In genomic region chr10:96306516-96306915, GRCh38 we compare ENCODE assay signal across 10 cellular contexts. TPM values are rescaled to one million over a fixed set of nuclear protein-coding genes. Genes with fewer than 3 reads are reported as not detected.
DNase-seq lines count a peak whose midpoint lies in the region; ATAC-seq, FAIRE-seq and TF ChIP-seq lines count a peak whose summit lies in the region.
"Had no signal": no experiment of that assay in that cellular context is flagged by ENCODE, and none has a peak within 500 bp of the region (broad histone marks: within the 10 kb centered on the region; RNA-seq: fewer than 3 reads in every experiment).

No MANE protein-coding gene starts in this region.

- H3K79me2 ChIP-seq in osteoblast (ENCODE audit: insufficient read depth, low read length): no peaks in the 10 kb centered on the region

- peaks cover 20% of the 10 kb centered on the region for H3K4me1 Mint-ChIP-seq in activated T-cell treated with anti-CD3 and anti-CD28 coated beads, Interleukin-2, amount 50 U/mL, for 24 hours (ENCODE audit: low read depth)

- H3K27ac ChIP-seq in osteoblast (ENCODE audit: low read depth, low read length): no peak overlapping the region

- peaks cover 2% of the 10 kb centered on the region for H3K27me3 ChIP-seq in osteoblast (ENCODE audit: insufficient read depth, low read length)

- H3K36me3 Mint-ChIP-seq in activated T-cell treated with anti-CD3 and anti-CD28 coated beads, Interleukin-2, amount 50 U/mL, for 24 hours (ENCODE audit: low read depth): no peaks in the 10 kb centered on the region

- H3K4me2 ChIP-seq in osteoblast (ENCODE audit: insufficient read depth, low read length): no peak overlapping the region

- FAIRE-seq in HTR-8/SVneo (lab: Jason Lieb, UNC): no peak

- H3K27me3 Mint-ChIP-seq in activated T-cell treated with anti-CD3 and anti-CD28 coated beads, Interleukin-2, amount 50 U/mL, for 24 hours: peaks cover 44% of the 10 kb centered on the region

- no peak for TF ChIP-seq CTCF in osteoblast (IDR thresholded peaks at IDR 0.05; ENCODE audit: extremely low read depth, low read depth, low read length)

- no peaks in the 10 kb centered on the region for H4K20me1 ChIP-seq in osteoblast (ENCODE audit: insufficient read depth, low read length)

- H3K4me3 ChIP-seq in osteoblast (ENCODE audit: insufficient read depth, low read length): no peak overlapping the region

- no peak for ATAC-seq in HG02588 (IDR thresholded peaks at IDR 0.05; ENCODE audit: unreplicated experiment)

- peak; percentile 75 for DNase-seq in DMS79 treated with DMSO at 0.1 percent for 48 hours (lab: John Stamatoyannopoulos, UW)
- peak; percentile 39 for DNase-seq in activated T-cell treated with anti-CD3 and anti-CD28 coated beads, Interleukin-2, amount 50 U/mL, for 24 hours
- DNase-seq in osteoblast (ENCODE audit: insufficient read length, low spot score, missing footprints): peak; percentile 26
- no peak for DNase-seq in AG08395 (ENCODE audit: low spot score)
- no peak for DNase-seq in HTR-8/SVneo (ENCODE audit: insufficient read length, low spot score)
- DNase-seq in activated CD4-positive, alpha-beta T cell treated with anti-CD3 and anti-CD28 coated beads, Interleukin-2, amount 50 U/mL, for 48 hours: no peak

- no peaks in the 10 kb centered on the region for H3K4me1 ChIP-seq in osteoblast (ENCODE audit: insufficient read depth, low read length)

- no peak overlapping the region for H3K27ac Mint-ChIP-seq in activated T-cell treated with anti-CD3 and anti-CD28 coated beads, Interleukin-2, amount 50 U/mL, for 24 hours

- H3K9me3 Mint-ChIP-seq in activated T-cell treated with anti-CD3 and anti-CD28 coated beads, Interleukin-2, amount 50 U/mL, for 24 hours: no peaks in the 10 kb centered on the region

- H2AFZ ChIP-seq in osteoblast (ENCODE audit: low read length): no peak overlapping the region

- TF ChIP-seq RAD21 in Ishikawa (IDR thresholded peaks at IDR 0.05; ENCODE audit: low read depth): no peak

- H3K4me3 Mint-ChIP-seq in activated T-cell treated with anti-CD3 and anti-CD28 coated beads, Interleukin-2, amount 50 U/mL, for 24 hours: no peak overlapping the region

- no peaks in the 10 kb centered on the region for H3K36me3 ChIP-seq in osteoblast (ENCODE audit: insufficient read depth, low read length)

- no peak for TF ChIP-seq EP300 in Ishikawa (IDR thresholded peaks at IDR 0.05; ENCODE audit: borderline replicate concordance)

- H3K9me3 ChIP-seq in osteoblast (ENCODE audit: low read depth, low read length): no peaks in the 10 kb centered on the region

TF ChIP-seq in Ishikawa, 13 proteins besides CTCF, POLR2A, EP300 and RAD21:
- TF ChIP-seq, protein P1, sequence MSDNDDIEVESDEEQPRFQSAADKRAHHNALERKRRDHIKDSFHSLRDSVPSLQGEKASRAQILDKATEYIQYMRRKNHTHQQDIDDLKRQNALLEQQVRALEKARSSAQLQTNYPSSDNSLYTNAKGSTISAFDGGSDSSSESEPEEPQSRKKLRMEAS (IDR thresholded peaks at IDR 0.05): no peak
- TF ChIP-seq NFIC (IDR thresholded peaks at IDR 0.05): peak; percentile 23; the same call in 1 of the 2 replicates
TF ChIP-seq in Ishikawa: peak in this region for 1.

RNA-seq across cellular contexts. Expression of gene DNTT, which starts 2.3 kb away (rescaled TPM):
- total RNA-seq in osteoblast: not detected in 2 replicates
- total RNA-seq: fibroblast of lung, pulmonary artery endothelial cell had no signal

RNA-seq across cellular contexts. Expression of gene BLNK, which starts 35.1 kb away (rescaled TPM):
- under 0.01 and 0.36 TPM in 2 replicates for total RNA-seq in osteoblast
- total RNA-seq: pulmonary artery endothelial cell had no signal

RNA-seq across cellular contexts. Expression of gene OPALIN, which starts 52.3 kb away (rescaled TPM):
- total RNA-seq in osteoblast: not detected in 2 replicates
- total RNA-seq: fibroblast of lung, pulmonary artery endothelial cell had no signal

Comparison
In these comparisons a context has a peak if more than half of its experiments do, and no peak if none do; other contexts are left out.
1. DNase-seq: peak in DMS79 treated with DMSO at 0.1 percent for 48 hours (single experiment), activated T-cell treated with anti-CD3 and anti-CD28 coated beads, Interleukin-2, amount 50 U/mL, for 24 hours (single experiment) and osteoblast (single experiment); none in AG08395 (single experiment), HTR-8/SVneo (single experiment) and activated CD4-positive, alpha-beta T cell treated with anti-CD3 and anti-CD28 coated beads, Interleukin-2, amount 50 U/mL, for 48 hours (0 of 2).